Comparison of ENCODE assay signal across 8 cellular contexts in genomic region chr17:44279586-44280344, GRCh38. TPM values are rescaled to one million over a fixed set of nuclear protein-coding genes. Genes with fewer than 3 reads are reported as not detected.
A peak's percentile ranks its signal among the peaks of the same experiment; 100 is the strongest.
DNase-seq lines count a peak whose midpoint lies in the region; ATAC-seq, FAIRE-seq and TF ChIP-seq lines count a peak whose summit lies in the region.

No MANE protein-coding gene starts in this region.

- H3F3A ChIP-seq in SK-N-SH (replicated peaks; ENCODE audit: insufficient read depth): no peaks in the 10 kb centered on the region

- no peaks in the 10 kb centered on the region for H3K9me2 ChIP-seq in SK-N-SH

- H4K5ac ChIP-seq in mesendoderm (ENCODE audit: low read length): no peak overlapping the region

- H2BK120ac ChIP-seq in mesendoderm (ENCODE audit: low read depth, low read length): no peak overlapping the region

- H3K79me1 ChIP-seq in mesendoderm (ENCODE audit: low read length): no peaks in the 10 kb centered on the region

- TF ChIP-seq RAD21 in SK-N-SH (IDR thresholded peaks at IDR 0.05; ENCODE audit: low read length): no peak

- no peak for TF ChIP-seq EP300 in SK-N-SH (IDR thresholded peaks at IDR 0.05; ENCODE audit: borderline replicate concordance in 1 of 2, low read depth in 1 of 2, low read length in 1 of 2)

- peak overlapping the region; percentile 69 for H3K4me2 ChIP-seq in endothelial cell of umbilical vein (ENCODE audit: insufficient read depth, low read length)
- no peak overlapping the region for H3K4me2 ChIP-seq in mesendoderm (ENCODE audit: low read length)
- no peak overlapping the region for H3K4me2 ChIP-seq in SK-N-SH

- H2BK15ac ChIP-seq in mesendoderm (replicated peaks; ENCODE audit: low read depth): no peak overlapping the region

- H3K9me3 ChIP-seq in endothelial cell of umbilical vein (replicated peaks; ENCODE audit: control insufficient read depth, insufficient read depth, low read length) (no peaks in the 10 kb centered on the region), upper lobe of right lung (no peaks in the 10 kb centered on the region), SK-N-SH (no peaks in the 10 kb centered on the region)

- peak; percentile 17 for TF ChIP-seq POLR2A in endothelial cell of umbilical vein (IDR thresholded peaks at IDR 0.05; ENCODE audit: low read depth, low read length)

- H3K9ac ChIP-seq in endothelial cell of umbilical vein (replicated peaks; ENCODE audit: extremely low read depth, insufficient read depth, low read length) (peak overlapping the region; percentile 39), mesendoderm (ENCODE audit: low read length) (peak overlapping the region; percentile 9), SK-N-SH (no peak overlapping the region)

- ATAC-seq in GM18502 (IDR thresholded peaks at IDR 0.05; ENCODE audit: poor library complexity, unreplicated experiment) (peak; percentile 83), HG02759 (IDR thresholded peaks at IDR 0.05; ENCODE audit: unreplicated experiment) (peak; percentile 86), upper lobe of right lung (peak; percentile 96), foreskin keratinocyte (no peak)

- H4K8ac ChIP-seq in mesendoderm (ENCODE audit: low read depth, low read length): no peak overlapping the region

- no TSS peak for BruUV-seq in endothelial cell of umbilical vein (replicated peaks; lab: Mats Ljungman, UMichigan)

- H3K36me3 ChIP-seq in endothelial cell of umbilical vein (ENCODE audit: control insufficient read depth in 2 of 2, extremely low read depth in 1 of 2, insufficient read depth in 2 of 2, low read length in 2 of 2) (no peaks in the 10 kb centered on the region), mesendoderm (ENCODE audit: control insufficient read depth, insufficient read depth, low read length) (no peaks in the 10 kb centered on the region), upper lobe of right lung (no peaks in the 10 kb centered on the region), SK-N-SH (replicated peaks in 1 of 2; ENCODE audit: control insufficient read depth in 1 of 2, insufficient read depth in 2 of 2, low read length in 1 of 2) (no peaks in the 10 kb centered on the region)

- H3K18ac ChIP-seq in mesendoderm (ENCODE audit: low read length): no peak overlapping the region

- H3K4me3 ChIP-seq in endothelial cell of umbilical vein (replicated peaks in 1 of 3; ENCODE audit: insufficient read depth in 1 of 3, low read depth in 1 of 3, low read length in 3 of 3) (no peak overlapping the region), mesendoderm (ENCODE audit: low read length) (no peak overlapping the region), upper lobe of right lung (no peak overlapping the region), SK-N-SH (ENCODE audit: low read depth in 2 of 2, low read length in 1 of 2) (no peak overlapping the region)

- H3K4ac ChIP-seq in mesendoderm (ENCODE audit: low read depth, low read length): peak overlapping the region; percentile 49

- TF ChIP-seq CTCF in endothelial cell of umbilical vein (IDR thresholded peaks at IDR 0.05; ENCODE audit: extremely low read depth in 1 of 2, insufficient read depth in 1 of 2, low read depth in 1 of 2, low read length in 2 of 2): no peak
- TF ChIP-seq CTCF in upper lobe of right lung (IDR thresholded peaks at IDR 0.05): no peak
- no peak for TF ChIP-seq CTCF in SK-N-SH (IDR thresholded peaks at IDR 0.05)
- TF ChIP-seq CTCF in foreskin keratinocyte (conservative IDR thresholded peaks at IDR 0.05): no peak

- H3K27me3 ChIP-seq in endothelial cell of umbilical vein (ENCODE audit: control insufficient read depth in 2 of 2, insufficient read depth in 2 of 2, low read length in 2 of 2) (no peaks in the 10 kb centered on the region), mesendoderm (ENCODE audit: insufficient read depth, low read length, poor library complexity) (no peaks in the 10 kb centered on the region), upper lobe of right lung (no peaks in the 10 kb centered on the region), SK-N-SH (ENCODE audit: insufficient read depth) (peaks cover 4% of the 10 kb centered on the region; the same call in 1 of the 2 replicates), foreskin keratinocyte (no peaks in the 10 kb centered on the region)

- H3K79me2 ChIP-seq in endothelial cell of umbilical vein (ENCODE audit: control insufficient read depth, insufficient read depth, low read length) (no peaks in the 10 kb centered on the region), mesendoderm (ENCODE audit: control insufficient read depth, insufficient read depth, low read length) (no peaks in the 10 kb centered on the region), SK-N-SH (ENCODE audit: insufficient read depth) (no peaks in the 10 kb centered on the region)

- H3K9me1 ChIP-seq in endothelial cell of umbilical vein (replicated peaks; ENCODE audit: control insufficient read depth, extremely low read depth, insufficient read depth, low read length): no peaks in the 10 kb centered on the region

- peak; percentile 84 for DNase-seq in RKO (ENCODE audit: low spot score)
- peak; percentile 89 for DNase-seq in endothelial cell of umbilical vein (ENCODE audit: low read depth, low spot score)
- DNase-seq in mesendoderm: peak; percentile 89
- peak; percentile 87 for DNase-seq in upper lobe of right lung
- no peak for DNase-seq in SK-N-SH
- DNase-seq in foreskin keratinocyte: no peak

- CTCF ChIA-PET in endothelial cell of umbilical vein (lab: Charles Lee): interaction anchor here (0.7 to 1.8 kb wide), 4 partner anchors 31 to 75 kb away, joined by 3 to 5 read pairs (median 3); no protein-coding TSS in a partner anchor
- CTCF ChIA-PET in SK-N-SH (lab: Yijun Ruan, JAX): no interaction called here

- no peak overlapping the region for H2BK5ac ChIP-seq in mesendoderm (ENCODE audit: low read length)

- intact Hi-C loops in endothelial cell of umbilical vein (cut with micrococcal nuclease): loop anchor here (1.0 to 2.0 kb wide), 2 partner anchors 45 to 56 kb away; partner anchors contain the start of gene SLC25A39
- intact Hi-C loops in upper lobe of right lung (cut with DNase I): no loop called here

- peaks cover 15% of the 10 kb centered on the region for H3K4me1 ChIP-seq in endothelial cell of umbilical vein (ENCODE audit: control insufficient read depth, extremely low read depth, insufficient read depth, low read length)
- H3K4me1 ChIP-seq in mesendoderm (ENCODE audit: control insufficient read depth, low read depth, low read length): peaks cover 2% of the 10 kb centered on the region
- H3K4me1 ChIP-seq in upper lobe of right lung: peaks cover 17% of the 10 kb centered on the region
- no peaks in the 10 kb centered on the region for H3K4me1 ChIP-seq in SK-N-SH (ENCODE audit: control insufficient read depth in 1 of 2, insufficient read depth in 2 of 2, low read depth in 1 of 2, low read length in 1 of 2)
- H3K4me1 ChIP-seq in foreskin keratinocyte: no peaks in the 10 kb centered on the region

- WGBS in mesendoderm (ENCODE audit: extremely low coverage, insufficient coverage, low lambda C conversion rate): no CpG with 5 or more reads among the region's 20 CpGs
- WGBS in SK-N-SH (ENCODE audit: low lambda C conversion rate): 69% methylated on average over 14 of the region's 20 CpGs

- POLR2A ChIA-PET in endothelial cell of umbilical vein (lab: Charles Lee) (interaction anchor here (0.6 kb wide), 2 partner anchors 136 to 273 kb away, joined by 3 read pairs; no protein-coding TSS in a partner anchor), SK-N-SH (lab: Yijun Ruan, JAX) (no interaction called here)

- H3K27ac ChIP-seq in endothelial cell of umbilical vein (ENCODE audit: insufficient read depth, low read depth, low read length) (peak overlapping the region; percentile 69), mesendoderm (ENCODE audit: low read depth, low read length) (no peak overlapping the region), upper lobe of right lung (peak overlapping the region; percentile 77), SK-N-SH (ENCODE audit: low read depth in 2 of 2, low read length in 1 of 2) (no peak overlapping the region), foreskin keratinocyte (no peak overlapping the region)

- peak overlapping the region; percentile 73 for H3K56ac ChIP-seq in mesendoderm (ENCODE audit: low read length)

- H4K20me1 ChIP-seq in endothelial cell of umbilical vein (replicated peaks; ENCODE audit: control insufficient read depth, extremely low read depth, insufficient read depth, low read length) (no peaks in the 10 kb centered on the region), SK-N-SH (ENCODE audit: insufficient read depth) (no peaks in the 10 kb centered on the region)

- no peak overlapping the region for H2AK5ac ChIP-seq in mesendoderm (ENCODE audit: low read length)

- peak overlapping the region; percentile 6 for H2AFZ ChIP-seq in endothelial cell of umbilical vein (ENCODE audit: low read depth, low read length)
- no peak overlapping the region for H2AFZ ChIP-seq in SK-N-SH (ENCODE audit: low read depth)

- dilution Hi-C loops in endothelial cell of umbilical vein (cut with MboI; ENCODE audit: extremely low pct_ligation_motif_present, low sequenced_read_pairs): no loop called here

- peak; percentile 95 for FAIRE-seq in endothelial cell of umbilical vein (lab: Jason Lieb, UNC)

- no peak overlapping the region for H3K23ac ChIP-seq in mesendoderm (ENCODE audit: low read length)

RNA-seq across cellular contexts. Expression of gene SLC4A1, which starts 11.8 kb away (rescaled TPM):
- not detected in 2 replicates for total RNA-seq in endothelial cell of umbilical vein
- polyA plus RNA-seq in endothelial cell of umbilical vein: not detected in 2 replicates
- polyA plus RNA-seq in endothelial cell of umbilical vein (2011; cell fraction: cytosol; rRNA removed): not detected in 2 replicates
- not detected in 2 replicates for polyA plus RNA-seq in endothelial cell of umbilical vein (2011; cell fraction: nucleus; rRNA removed)
- polyA plus RNA-seq in endothelial cell of umbilical vein (2012): not detected in 2 replicates
- polyA minus RNA-seq in endothelial cell of umbilical vein: not detected in 2 replicates
- polyA minus RNA-seq in endothelial cell of umbilical vein (2011; cell fraction: cytosol; rRNA and poly(A)+ RNA removed): not detected
- polyA minus RNA-seq in endothelial cell of umbilical vein (2011; cell fraction: nucleus; rRNA and poly(A)+ RNA removed): not detected in 2 replicates
- 0.04 TPM for polyA plus RNA-seq in mesendoderm (2013, experiment 1 of 2)
- polyA plus RNA-seq in mesendoderm (2013, experiment 2 of 2): 0.01 TPM
- total RNA-seq in upper lobe of right lung: 0.43 TPM
- not detected in 2 replicates for polyA plus RNA-seq in SK-N-SH (2012; rRNA removed)
- polyA plus RNA-seq in SK-N-SH (2012; cell fraction: cytosol; rRNA removed): not detected in 2 replicates
- 0.08 TPM in 1 of 2 replicates, not detected in the other for polyA plus RNA-seq in SK-N-SH (2012; cell fraction: nucleus; rRNA removed)
- total RNA-seq in foreskin keratinocyte: not detected in 2 replicates
- not detected in 2 replicates for polyA plus RNA-seq in foreskin keratinocyte

RNA-seq across cellular contexts. Expression of gene RUNDC3A, which starts 28.6 kb away (rescaled TPM):
- not detected in 2 replicates for total RNA-seq in endothelial cell of umbilical vein
- 0.12 and 0.13 TPM in 2 replicates for polyA plus RNA-seq in endothelial cell of umbilical vein
- 0.08 TPM in 1 of 2 replicates, not detected in the other for polyA plus RNA-seq in endothelial cell of umbilical vein (2011; cell fraction: cytosol; rRNA removed)
- 0.11 and 0.53 TPM in 2 replicates for polyA plus RNA-seq in endothelial cell of umbilical vein (2011; cell fraction: nucleus; rRNA removed)
- polyA plus RNA-seq in endothelial cell of umbilical vein (2012): 0.35 and 0.63 TPM in 2 replicates
- 0.04 TPM in 1 of 2 replicates, not detected in the other for polyA minus RNA-seq in endothelial cell of umbilical vein
- not detected for polyA minus RNA-seq in endothelial cell of umbilical vein (2011; cell fraction: cytosol; rRNA and poly(A)+ RNA removed)
- polyA minus RNA-seq in endothelial cell of umbilical vein (2011; cell fraction: nucleus; rRNA and poly(A)+ RNA removed): not detected in 2 replicates
- 1.6 TPM for polyA plus RNA-seq in mesendoderm (2013, experiment 1 of 2)
- 1.5 TPM for polyA plus RNA-seq in mesendoderm (2013, experiment 2 of 2)
- total RNA-seq in upper lobe of right lung: 0.32 TPM
- polyA plus RNA-seq in SK-N-SH (2012; rRNA removed): 8.9 and 11.0 TPM in 2 replicates
- 5.8 and 7.9 TPM in 2 replicates for polyA plus RNA-seq in SK-N-SH (2012; cell fraction: cytosol; rRNA removed)
- 21.4 and 28.5 TPM in 2 replicates for polyA plus RNA-seq in SK-N-SH (2012; cell fraction: nucleus; rRNA removed)
- total RNA-seq in foreskin keratinocyte: 0.14 and 0.18 TPM in 2 replicates
- polyA plus RNA-seq in foreskin keratinocyte: 0.26 and 0.52 TPM in 2 replicates

RNA-seq across cellular contexts. Expression of gene SLC25A39, which starts 44.9 kb away (rescaled TPM):
- total RNA-seq in endothelial cell of umbilical vein (88.5 and 97.9 TPM in 2 replicates), upper lobe of right lung (76.8 TPM), foreskin keratinocyte (171 and 183 TPM in 2 replicates)
- polyA plus RNA-seq in endothelial cell of umbilical vein (151 and 159 TPM in 2 replicates), SK-N-SH (2012; rRNA removed) (106 and 131 TPM in 2 replicates), foreskin keratinocyte (249 and 257 TPM in 2 replicates)
- polyA plus RNA-seq in endothelial cell of umbilical vein (2011; cell fraction: cytosol; rRNA removed): 98.9 and 109 TPM in 2 replicates
- 182 and 199 TPM in 2 replicates for polyA plus RNA-seq in endothelial cell of umbilical vein (2011; cell fraction: nucleus; rRNA removed)
- 90.1 and 131 TPM in 2 replicates for polyA plus RNA-seq in endothelial cell of umbilical vein (2012)
- polyA minus RNA-seq in endothelial cell of umbilical vein: 39.2 and 63.7 TPM in 2 replicates
- 91.0 TPM for polyA minus RNA-seq in endothelial cell of umbilical vein (2011; cell fraction: cytosol; rRNA and poly(A)+ RNA removed)
- 32.5 and 42.3 TPM in 2 replicates for polyA minus RNA-seq in endothelial cell of umbilical vein (2011; cell fraction: nucleus; rRNA and poly(A)+ RNA removed)
- polyA plus RNA-seq in mesendoderm (2013, experiment 1 of 2): 155 TPM
- polyA plus RNA-seq in mesendoderm (2013, experiment 2 of 2): 156 TPM
- polyA plus RNA-seq in SK-N-SH (2012; cell fraction: cytosol; rRNA removed): 58.4 and 82.3 TPM in 2 replicates
- 260 and 343 TPM in 2 replicates for polyA plus RNA-seq in SK-N-SH (2012; cell fraction: nucleus; rRNA removed)

Comparison
In these comparisons a context has a peak if more than half of its experiments do, and no peak if none do; other contexts are left out.
1. DNase-seq: peak in RKO (single experiment), endothelial cell of umbilical vein (single experiment), mesendoderm (single experiment) and upper lobe of right lung (single experiment); none in SK-N-SH (single experiment) and foreskin keratinocyte (0 of 2).
2. H3K27ac ChIP-seq: peak in endothelial cell of umbilical vein (single experiment) and upper lobe of right lung (single experiment); none in mesendoderm (single experiment), SK-N-SH (0 of 2) and foreskin keratinocyte (single experiment).